Comparison of ENCODE assay signal across 8 cellular contexts in the genomic region with DNA sequence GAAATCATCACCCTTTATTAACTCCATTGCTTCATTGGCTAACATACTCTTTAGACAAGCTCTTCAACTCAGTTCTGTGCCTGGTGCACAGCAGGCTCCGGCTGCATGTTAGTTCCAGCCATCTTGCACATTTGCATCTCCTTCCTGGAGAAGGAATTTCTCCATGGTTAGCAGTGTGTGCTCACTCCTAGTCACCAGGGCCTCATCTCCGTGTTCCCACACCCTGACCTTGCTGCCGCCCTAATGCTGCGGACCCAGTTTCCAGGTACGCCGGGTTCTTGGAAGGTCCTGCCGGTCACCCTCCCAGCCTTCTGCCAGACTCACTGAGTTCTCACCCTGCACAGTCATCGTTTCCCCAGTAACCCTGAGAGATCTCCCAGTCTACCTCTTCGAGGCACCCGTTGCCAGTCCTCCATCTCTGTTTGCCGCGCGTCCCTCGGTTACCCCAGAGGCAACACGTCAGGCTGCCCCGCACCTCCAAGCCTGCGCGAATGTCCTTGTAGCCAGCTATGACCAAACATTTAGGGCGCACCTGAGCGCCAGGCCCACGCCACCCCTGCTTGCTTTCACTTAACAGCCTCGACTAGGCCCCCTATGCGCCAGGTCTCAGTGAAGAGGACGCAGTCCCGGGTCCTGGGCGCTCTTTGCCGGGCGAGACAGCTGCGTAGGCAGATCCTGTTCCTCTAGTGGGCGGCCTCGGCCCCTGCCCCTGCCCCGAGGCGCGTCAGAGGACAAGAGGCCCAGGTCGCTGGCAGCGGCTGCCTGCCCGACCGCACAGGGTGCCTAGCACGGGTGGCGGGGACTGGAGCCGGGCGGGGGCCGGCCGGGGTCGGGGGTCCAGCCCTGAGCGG.
DNase-seq lines count a peak whose midpoint lies in the region; ATAC-seq lines count a peak whose summit lies in the region.

No MANE protein-coding gene starts in this region.

- DNase-seq in NCI-H1436 (lab: John Stamatoyannopoulos, UW) (peak; percentile 53), NCI-H1436 treated with DMSO at 0.1 percent for 48 hours (lab: John Stamatoyannopoulos, UW) (no peak), NCI-H146 (lab: John Stamatoyannopoulos, UW) (peak; percentile 61), kidney glomerular epithelial cell (lab: John Stamatoyannopoulos, UW) (peak; percentile 45)
- DNase-seq in activated CD4-positive, CD25-positive, alpha-beta regulatory T cell (lab: John Stamatoyannopoulos, UW) = peak; percentile 48 to 65 (median 54)
- peak; percentile 78 for DNase-seq in central memory CD4-positive, alpha-beta T cell
- peak; percentile 48 to 58 for DNase-seq in stimulated activated CD4-positive, alpha-beta T cell treated with anti-CD3 and anti-CD28 coated beads, Interleukin-15, amount 100 ng/mL, for 1 hour (ENCODE audit: low read depth in 1 of 2, low spot score in 1 of 2)

- peak; percentile 54 for ATAC-seq in HG02759 (IDR thresholded peaks at IDR 0.05; ENCODE audit: unreplicated experiment)
